Comparison of ENCODE assay signal across 9 cellular contexts in genomic region chr20:45098096-45098773, GRCh38. TPM values are rescaled to one million over a fixed set of nuclear protein-coding genes. Genes with fewer than 3 reads are reported as not detected.
A peak's percentile ranks its signal among the peaks of the same experiment; 100 is the strongest.
DNase-seq lines count a peak whose midpoint lies in the region; ATAC-seq and TF ChIP-seq lines count a peak whose summit lies in the region.
"Had no signal": no experiment of that assay in that cellular context is flagged by ENCODE, and none has a peak within 500 bp of the region (broad histone marks: within the 10 kb centered on the region; RNA-seq: fewer than 3 reads in every experiment).

No MANE protein-coding gene starts in this region.

- peaks cover 12 to 30% (median 15%) of the 10 kb centered on the region in 3 donors for H3K4me1 Mint-ChIP-seq in CD8-positive, alpha-beta memory T cell
- H3K4me1 Mint-ChIP-seq in T-cell: peaks cover 4 to 24% (median 21%) of the 10 kb centered on the region in 3 donors
- H3K4me1 Mint-ChIP-seq in natural killer cell: peaks cover 0 to 9% of the 10 kb centered on the region in 2 donors

- no peak overlapping the region for H3K4me3 ChIP-seq in CD8-positive, alpha-beta memory T cell (ENCODE audit: low read length)
- H3K4me3 ChIP-seq in epithelial cell of esophagus (ENCODE audit: low read length): peak overlapping the region; percentile 10

- H3K9me3 ChIP-seq in CD8-positive, alpha-beta memory T cell (ENCODE audit: low read length): no peaks in the 10 kb centered on the region

- intact Hi-C loops in natural killer cell (cut with micrococcal nuclease): loop anchor here (5.0 kb wide), 1 partner anchor 141 kb away; no protein-coding TSS in a partner anchor

- POLR2A ChIA-PET in CD8-positive, alpha-beta memory T cell (lab: Charles Lee): no interaction called here
- POLR2A ChIA-PET in T-cell (lab: Charles Lee): no interaction called here

- no peaks in the 10 kb centered on the region for H3K9me3 Mint-ChIP-seq in CD8-positive, alpha-beta memory T cell
- H3K9me3 Mint-ChIP-seq in T-cell (no peaks in the 10 kb centered on the region), natural killer cell (no peaks in the 10 kb centered on the region)

- no peak overlapping the region for H3K27ac Mint-ChIP-seq in CD8-positive, alpha-beta memory T cell
- H3K27ac Mint-ChIP-seq in T-cell: no peak overlapping the region
- H3K27ac Mint-ChIP-seq in natural killer cell: no peak overlapping the region

- no peaks in the 10 kb centered on the region for H3K36me3 ChIP-seq in CD8-positive, alpha-beta memory T cell (ENCODE audit: insufficient read depth, low read length)

- peak overlapping the region in 4 of 7 donors; percentile 54 to 70 (median 64) for H3K4me3 Mint-ChIP-seq in CD8-positive, alpha-beta memory T cell
- H3K4me3 Mint-ChIP-seq in T-cell (peak overlapping the region; percentile 1 to 71 (median 3)), natural killer cell (no peak overlapping the region)

- H3K27ac ChIP-seq in CD8-positive, alpha-beta memory T cell (ENCODE audit: low read depth, low read length): no peak overlapping the region

- peaks cover 0 to 4% (median 0%) of the 10 kb centered on the region in 3 donors for H3K36me3 Mint-ChIP-seq in CD8-positive, alpha-beta memory T cell
- no peaks in the 10 kb centered on the region for H3K36me3 Mint-ChIP-seq in T-cell
- no peaks in the 10 kb centered on the region for H3K36me3 Mint-ChIP-seq in natural killer cell

- peaks cover 3% of the 10 kb centered on the region for H3K4me1 ChIP-seq in CD8-positive, alpha-beta memory T cell (ENCODE audit: insufficient read depth, low read length)

- H3K27me3 Mint-ChIP-seq in CD8-positive, alpha-beta memory T cell: peaks cover 32 to 47% of the 10 kb centered on the region in 2 donors
- peaks cover 43 to 53% of the 10 kb centered on the region in 2 donors for H3K27me3 Mint-ChIP-seq in T-cell
- H3K27me3 Mint-ChIP-seq in natural killer cell (ENCODE audit: low read depth in 2 of 2): peaks cover 29 to 37% of the 10 kb centered on the region in 2 donors

- peak in 2 of 5 donors; percentile 11 to 28 for DNase-seq in CD8-positive, alpha-beta memory T cell
- DNase-seq in T-cell: peak in 8 of 34 experiments; percentile 9 to 29 (median 17)
- peak; percentile 61 for DNase-seq in epithelial cell of esophagus (ENCODE audit: low read depth)
- no peak for DNase-seq in natural killer cell
- DNase-seq in NCI-H748 (lab: John Stamatoyannopoulos, UW; ENCODE audit: unreplicated experiment): no peak
- no peak for DNase-seq in EL

- peaks cover 35% of the 10 kb centered on the region for H3K27me3 ChIP-seq in CD8-positive, alpha-beta memory T cell (ENCODE audit: insufficient read depth, low read length, poor library complexity, severe bottlenecking)

- ATAC-seq in T-cell (replicated peaks in 1 of 4) (peak; percentile 11 to 28 (median 26)), natural killer cell (peak in 2 of 3 donors; percentile 30 to 38), GM19395 (IDR thresholded peaks at IDR 0.05; ENCODE audit: unreplicated experiment) (no peak), GM21423 (IDR thresholded peaks at IDR 0.05; ENCODE audit: unreplicated experiment) (no peak)

- CTCF ChIA-PET in CD8-positive, alpha-beta memory T cell (lab: Charles Lee): interaction anchor here (1.4 to 7.7 kb wide), 5 partner anchors 8 to 87 kb away, joined by 3 to 65 read pairs (median 26); no protein-coding TSS in a partner anchor
- CTCF ChIA-PET in T-cell (lab: Charles Lee): interaction anchor here (0.9 to 1.5 kb wide), 3 partner anchors 54 to 673 kb away, joined by 3 to 4 read pairs (median 3); no protein-coding TSS in a partner anchor

- peak; percentile 38 for TF ChIP-seq CTCF in epithelial cell of esophagus (IDR thresholded peaks at IDR 0.05; ENCODE audit: insufficient read depth, low read depth, low read length, missing control alignments)
- no peak for TF ChIP-seq CTCF in natural killer cell (IDR thresholded peaks at IDR 0.05)

RNA-seq across cellular contexts. Expression of gene KCNS1, which starts 2.7 kb away (rescaled TPM):
- total RNA-seq in CD8-positive, alpha-beta memory T cell: under 1 TPM; 0.16 to 0.28 TPM
- not detected for polyA plus RNA-seq in CD8-positive, alpha-beta memory T cell
- total RNA-seq in T-cell (under 1 TPM in 1 of 5 donors, not detected in 4; 0.09 TPM), natural killer cell (not detected)
- total RNA-seq: LHCN-M2 had no signal

RNA-seq across cellular contexts. Expression of gene WFDC5, which starts 16.7 kb away (rescaled TPM):
- not detected for total RNA-seq in CD8-positive, alpha-beta memory T cell
- polyA plus RNA-seq in CD8-positive, alpha-beta memory T cell: not detected
- total RNA-seq in T-cell (not detected), natural killer cell (not detected)
- total RNA-seq: LHCN-M2 had no signal

RNA-seq across cellular contexts. Expression of gene WFDC12, which starts 26.0 kb away (rescaled TPM):
- not detected for total RNA-seq in CD8-positive, alpha-beta memory T cell
- polyA plus RNA-seq in CD8-positive, alpha-beta memory T cell: not detected
- total RNA-seq in T-cell (not detected), natural killer cell (not detected)
- total RNA-seq: LHCN-M2 had no signal

Comparison
In these comparisons a context has a peak if more than half of its experiments do, and no peak if none do; other contexts are left out.
1. ATAC-seq: peak in T-cell (4 of 4) and natural killer cell (2 of 3); none in GM19395 (single experiment) and GM21423 (single experiment).